In the genomic region with DNA sequence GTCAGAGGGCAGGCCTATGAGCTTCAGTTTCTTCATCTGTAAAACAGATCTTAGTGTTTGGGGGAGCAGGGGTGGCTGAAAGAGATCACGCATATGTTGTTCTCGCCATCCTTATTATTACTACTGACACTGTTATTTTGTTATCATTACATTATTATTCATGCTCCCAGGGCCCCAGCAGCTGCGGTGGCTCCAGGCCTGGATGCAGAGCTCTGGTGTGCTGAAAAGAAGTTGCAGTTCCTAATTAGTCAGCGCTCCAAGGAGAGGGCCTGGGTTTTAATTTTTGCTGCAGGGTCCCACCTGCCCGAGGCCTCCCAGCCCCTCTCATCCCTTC, we compare ENCODE assay signal across 8 cellular contexts. TPM values are rescaled to one million over a fixed set of nuclear protein-coding genes. Genes with fewer than 3 reads are reported as not detected.
DNase-seq lines count a peak whose midpoint lies in the region; ATAC-seq and TF ChIP-seq lines count a peak whose summit lies in the region.

No MANE protein-coding gene starts in this region.

- no peak for TF ChIP-seq POLR2A in Peyer's patch (IDR thresholded peaks at IDR 0.05)

- no peaks in the 10 kb centered on the region for H3K9me3 ChIP-seq in Peyer's patch

- H3K4me3 ChIP-seq in Peyer's patch: peak overlapping the region; percentile 41 to 64 (median 58)
- peak overlapping the region; percentile 23 for H3K4me3 ChIP-seq in epithelial cell of esophagus (ENCODE audit: low read length)
- peak overlapping the region; percentile 67 for H3K4me3 ChIP-seq in rectal smooth muscle tissue (ENCODE audit: low read length)

- TF ChIP-seq CTCF in Peyer's patch (IDR thresholded peaks at IDR 0.05) (no peak), epithelial cell of esophagus (IDR thresholded peaks at IDR 0.05; ENCODE audit: insufficient read depth, low read depth, low read length, missing control alignments) (no peak)

- H3K27me3 ChIP-seq in Peyer's patch (no peaks in the 10 kb centered on the region), rectal smooth muscle tissue (ENCODE audit: control insufficient read depth, insufficient read depth, low read length) (no peaks in the 10 kb centered on the region)

- DNase-seq in EL (peak; percentile 66), Peyer's patch (no peak), epithelial cell of esophagus (ENCODE audit: low read depth) (peak; percentile 20), superior temporal gyrus (ENCODE audit: extremely low spot score) (no peak), dermis blood vessel endothelial cell (no peak), RPMI8226 (no peak)

- peak overlapping the region; percentile 79 to 92 (median 84) for H3K27ac ChIP-seq in Peyer's patch
- H3K27ac ChIP-seq in rectal smooth muscle tissue (ENCODE audit: low read depth, low read length): peak overlapping the region; percentile 95

- ATAC-seq in HG03432 (IDR thresholded peaks at IDR 0.05; ENCODE audit: unreplicated experiment): no peak

- H3K4me1 ChIP-seq in Peyer's patch (peaks cover 0 to 51% (median 39%) of the 10 kb centered on the region in 4 donors), rectal smooth muscle tissue (ENCODE audit: control insufficient read depth, insufficient read depth, low read length) (peaks cover 13% of the 10 kb centered on the region)

- no peaks in the 10 kb centered on the region for H3K36me3 ChIP-seq in Peyer's patch
- no peaks in the 10 kb centered on the region for H3K36me3 ChIP-seq in rectal smooth muscle tissue (ENCODE audit: control insufficient read depth, insufficient read depth, low read length)

- H3K9ac ChIP-seq in rectal smooth muscle tissue (ENCODE audit: low read length): peak overlapping the region; percentile 71

RNA-seq across cellular contexts. Expression of a gene that starts 19.5 kb away (rescaled TPM):
- total RNA-seq in Peyer's patch (10 to 100 TPM; 21.7 to 49.5 (median 30.9) TPM), dermis blood vessel endothelial cell (29.6 and 36.1 TPM in 2 replicates)

Comparison
In these comparisons a context has a peak if more than half of its experiments do, and no peak if none do; other contexts are left out.
1. DNase-seq: peak in EL (single experiment) and epithelial cell of esophagus (single experiment); none in Peyer's patch (0 of 3), superior temporal gyrus (single experiment), dermis blood vessel endothelial cell (single experiment) and RPMI8226 (single experiment).
2. Peak in every context shown above with its lines, with median percentiles within 50 percentile points of each other: H3K4me3 ChIP-seq.